In the genomic region with DNA sequence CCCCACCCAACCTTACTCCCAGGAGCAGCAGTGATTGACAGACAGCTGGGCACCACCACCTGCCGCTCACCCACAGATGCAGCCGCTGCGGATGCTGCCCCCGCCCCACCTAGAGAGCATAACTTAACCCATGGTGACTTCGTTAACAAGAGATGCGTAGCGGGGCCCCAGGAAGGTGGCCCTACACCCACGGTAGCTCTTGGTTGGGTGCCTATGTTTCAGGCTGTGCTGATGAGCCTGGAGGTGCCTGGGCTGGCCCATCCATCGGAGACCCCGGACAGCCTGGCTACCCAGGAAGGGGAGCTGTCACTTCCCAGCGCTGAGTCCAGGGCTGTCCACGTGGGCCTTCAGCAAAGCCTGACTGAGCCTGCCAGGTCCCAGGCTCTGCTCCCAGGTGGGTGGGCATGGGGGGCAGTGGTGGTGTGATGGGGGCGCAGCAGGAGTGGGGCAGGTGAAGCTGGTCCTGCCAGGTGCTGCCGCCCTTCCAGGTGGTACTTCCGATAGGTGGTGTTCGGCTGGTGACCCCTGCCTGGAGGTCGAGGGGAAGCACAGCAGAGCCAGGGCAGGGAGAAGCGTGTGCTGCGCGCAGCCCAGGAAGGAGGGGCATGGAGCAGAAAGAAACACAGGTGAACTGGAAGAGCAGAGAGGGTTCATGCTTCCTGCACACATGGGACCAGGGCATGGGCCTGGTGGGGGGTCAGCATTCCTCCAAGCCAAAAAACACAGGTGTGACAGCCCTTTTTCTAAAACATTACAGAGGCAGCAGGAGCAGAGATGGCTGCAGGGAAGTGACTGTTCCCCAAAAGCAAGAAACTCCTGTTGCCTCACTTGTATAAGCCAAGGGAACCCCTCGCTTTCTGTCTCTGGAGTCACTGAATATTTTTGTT, we compare ENCODE assay signal across 1 cellular context.
A peak's percentile ranks its signal among the peaks of the same experiment; 100 is the strongest.
TF ChIP-seq lines count a peak whose summit lies in the region.

No MANE protein-coding gene starts in this region.

TF ChIP-seq in HEK293, 187 proteins besides CTCF, POLR2A, EP300 and RAD21 (continued from another document):
- TF ChIP-seq, protein P1, sequence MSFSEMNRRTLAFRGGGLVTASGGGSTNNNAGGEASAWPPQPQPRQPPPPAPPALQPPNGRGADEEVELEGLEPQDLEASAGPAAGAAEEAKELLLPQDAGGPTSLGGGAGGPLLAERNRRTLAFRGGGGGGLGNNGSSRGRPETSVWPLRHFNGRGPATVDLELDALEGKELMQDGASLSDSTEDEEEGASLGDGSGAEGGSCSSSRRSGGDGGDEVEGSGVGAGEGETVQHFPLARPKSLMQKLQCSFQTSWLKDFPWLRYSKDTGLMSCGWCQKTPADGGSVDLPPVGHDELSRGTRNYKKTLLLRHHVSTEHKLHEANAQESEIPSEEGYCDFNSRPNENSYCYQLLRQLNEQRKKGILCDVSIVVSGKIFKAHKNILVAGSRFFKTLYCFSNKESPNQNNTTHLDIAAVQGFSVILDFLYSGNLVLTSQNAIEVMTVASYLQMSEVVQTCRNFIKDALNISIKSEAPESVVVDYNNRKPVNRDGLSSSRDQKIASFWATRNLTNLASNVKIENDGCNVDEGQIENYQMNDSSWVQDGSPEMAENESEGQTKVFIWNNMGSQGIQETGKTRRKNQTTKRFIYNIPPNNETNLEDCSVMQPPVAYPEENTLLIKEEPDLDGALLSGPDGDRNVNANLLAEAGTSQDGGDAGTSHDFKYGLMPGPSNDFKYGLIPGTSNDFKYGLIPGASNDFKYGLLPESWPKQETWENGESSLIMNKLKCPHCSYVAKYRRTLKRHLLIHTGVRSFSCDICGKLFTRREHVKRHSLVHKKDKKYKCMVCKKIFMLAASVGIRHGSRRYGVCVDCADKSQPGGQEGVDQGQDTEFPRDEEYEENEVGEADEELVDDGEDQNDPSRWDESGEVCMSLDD (tag by site-specific recombination; IDR thresholded peaks at IDR 0.05): no peak
- peak; percentile 64; the same call in 1 of the 2 replicates for TF ChIP-seq ZIC2 (tag by site-specific recombination; IDR thresholded peaks at IDR 0.05)
- TF ChIP-seq EGR2 (tag by site-specific recombination; IDR thresholded peaks at IDR 0.05; ENCODE audit: low read depth): 0 out of 2 replicates have a peak, but pooled peaks have one; percentile 22
- TF ChIP-seq ZNF544 (tag by site-specific recombination; IDR thresholded peaks at IDR 0.05): no peak
